8 cellular contexts compared by ENCODE assay signal in the genomic region with DNA sequence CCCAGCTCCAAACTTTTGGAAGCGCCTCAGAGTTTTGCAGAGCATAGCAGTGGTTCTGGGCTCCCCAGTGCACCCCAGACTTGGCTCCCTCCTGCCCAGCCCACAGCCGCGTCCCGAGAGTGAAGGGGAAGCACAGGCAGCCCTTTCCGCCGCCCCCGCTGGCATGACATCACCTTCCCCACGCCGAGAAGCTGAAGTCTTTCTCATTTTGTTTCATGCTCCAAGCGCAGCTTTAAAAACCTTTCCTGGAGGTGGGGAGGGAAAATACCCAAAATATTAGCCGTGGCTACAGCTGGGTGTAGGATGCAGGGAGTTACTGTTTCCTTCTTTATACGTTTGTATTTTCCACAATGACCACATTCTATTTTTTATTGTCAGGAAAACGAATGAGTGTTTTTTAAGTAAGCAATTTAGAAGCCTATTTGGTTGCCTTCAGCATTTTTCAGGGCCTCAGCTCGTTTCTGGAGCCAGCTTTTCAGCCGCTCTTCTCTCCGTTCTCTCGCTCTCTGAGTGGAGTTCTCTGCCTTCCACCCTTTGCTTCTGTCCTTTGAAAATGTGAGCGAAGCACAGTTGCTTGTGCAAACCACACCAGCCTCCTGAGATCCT.
DNase-seq lines count a peak whose midpoint lies in the region; ATAC-seq and TF ChIP-seq lines count a peak whose summit lies in the region.

No MANE protein-coding gene starts in this region.

- no peak for TF ChIP-seq CTCF in gastrocnemius medialis (IDR thresholded peaks at IDR 0.05 in 4 of 5, conservative IDR thresholded peaks at IDR 0.05 in 1 of 5)

- ATAC-seq in HG02938 (IDR thresholded peaks at IDR 0.05; ENCODE audit: unreplicated experiment) (peak; percentile 58), left cardiac atrium (peak; percentile 73 to 87), gastrocnemius medialis (peak; percentile 14 to 20), HG03565 (IDR thresholded peaks at IDR 0.05; ENCODE audit: unreplicated experiment) (no peak), HG03520 (IDR thresholded peaks at IDR 0.05; ENCODE audit: unreplicated experiment) (no peak)
- ATAC-seq in activated T-cell treated with anti-CD3 and anti-CD28 coated beads, Interleukin-2, amount 50 U/mL, for 72 hours (replicated peaks in 1 of 2) = peak; percentile 89 to 93

- peaks cover 27 to 34% of the 10 kb centered on the region in 2 donors for H3K4me1 ChIP-seq in gastrocnemius medialis

- peaks cover 19% of the 10 kb centered on the region for H3K4me1 Mint-ChIP-seq in activated T-cell treated with anti-CD3 and anti-CD28 coated beads, Interleukin-2, amount 50 U/mL, for 72 hours (ENCODE audit: low read depth)

- peak overlapping the region; percentile 29 to 44 (median 39) for H3K4me3 ChIP-seq in gastrocnemius medialis

- no peaks in the 10 kb centered on the region for H3K9me3 ChIP-seq in gastrocnemius medialis

- no peaks in the 10 kb centered on the region for H3K9me3 Mint-ChIP-seq in activated T-cell treated with anti-CD3 and anti-CD28 coated beads, Interleukin-2, amount 50 U/mL, for 72 hours

- peak overlapping the region; percentile 56 to 78 for H3K4me3 Mint-ChIP-seq in activated T-cell treated with anti-CD3 and anti-CD28 coated beads, Interleukin-2, amount 50 U/mL, for 72 hours

- H3K27me3 Mint-ChIP-seq in activated T-cell treated with anti-CD3 and anti-CD28 coated beads, Interleukin-2, amount 50 U/mL, for 72 hours (ENCODE audit: low read depth) = peaks cover 49% of the 10 kb centered on the region

- H3K36me3 ChIP-seq in gastrocnemius medialis = no peaks in the 10 kb centered on the region

- no peaks in the 10 kb centered on the region for H3K27me3 ChIP-seq in gastrocnemius medialis

- no peak for TF ChIP-seq POLR2A in gastrocnemius medialis (IDR thresholded peaks at IDR 0.05)

- no peak overlapping the region for H3K27ac Mint-ChIP-seq in activated T-cell treated with anti-CD3 and anti-CD28 coated beads, Interleukin-2, amount 50 U/mL, for 72 hours

- H3K36me3 Mint-ChIP-seq in activated T-cell treated with anti-CD3 and anti-CD28 coated beads, Interleukin-2, amount 50 U/mL, for 72 hours (ENCODE audit: insufficient read depth in 2 of 2) = no peaks in the 10 kb centered on the region

- intact Hi-C loops in left cardiac atrium (cut with DNase I) (loop anchor here (5.0 to 10.0 kb wide), 4 partner anchors 211 to 391 kb away; a partner anchor contains a TSS), gastrocnemius medialis (cut with DNase I; ENCODE audit: low total_unique reads) (loop anchor here (5.0 kb wide), 2 partner anchors 38 to 143 kb away; no protein-coding TSS in a partner anchor)

- peak overlapping the region; percentile 64 to 74 (median 72) for H3K27ac ChIP-seq in gastrocnemius medialis

- in situ Hi-C loops in gastrocnemius medialis (cut with MboI; ENCODE audit: low sequenced_read_pairs in 4 of 4) = loop anchor here in 3 of 4 donors (5.0 to 25.0 kb wide), 3 partner anchors 208 to 221 kb away; a partner anchor contains a TSS

- peak; percentile 74 for DNase-seq in ELR (ENCODE audit: low read depth)
- peak; percentile 70 to 80 for DNase-seq in activated T-cell treated with anti-CD3 and anti-CD28 coated beads, Interleukin-2, amount 50 U/mL, for 72 hours
- peak; percentile 79 for DNase-seq in left cardiac atrium
- DNase-seq in gastrocnemius medialis = no peak
- DNase-seq in NCI-H2171 treated with DMSO at 0.1 percent for 48 hours (lab: John Stamatoyannopoulos, UW) = no peak

Comparison
In these comparisons a context has a peak if more than half of its experiments do, and no peak if none do; other contexts are left out.
1. DNase-seq: peak in ELR (single experiment), activated T-cell treated with anti-CD3 and anti-CD28 coated beads, Interleukin-2, amount 50 U/mL, for 72 hours (2 of 2) and left cardiac atrium (single experiment); none in gastrocnemius medialis (0 of 2) and NCI-H2171 treated with DMSO at 0.1 percent for 48 hours (single experiment).
2. ATAC-seq: peak in HG02938 (single experiment), activated T-cell treated with anti-CD3 and anti-CD28 coated beads, Interleukin-2, amount 50 U/mL, for 72 hours (2 of 2), left cardiac atrium (2 of 2) and gastrocnemius medialis (2 of 2); none in HG03565 (single experiment) and HG03520 (single experiment).